ENCODE assay signal across 23 cellular contexts in the genomic region with DNA sequence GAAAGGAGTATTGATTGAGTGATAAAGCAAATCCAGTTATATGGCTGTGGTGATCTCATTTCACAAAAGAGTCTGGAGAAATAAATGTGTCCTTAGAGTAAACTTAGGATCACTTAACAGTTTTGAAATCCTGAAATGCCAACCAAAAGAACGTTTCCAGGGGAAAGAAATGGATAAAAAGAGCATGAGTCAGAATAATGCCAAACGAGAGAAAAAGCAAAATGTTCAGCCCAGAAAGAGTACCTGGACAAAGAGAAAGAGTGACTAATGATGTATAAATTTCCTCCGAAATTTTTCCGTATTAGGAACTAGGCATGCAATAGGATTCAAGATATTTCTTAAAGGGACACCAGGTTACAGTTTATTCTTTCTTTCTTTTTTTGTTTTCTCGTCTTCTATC.
"Had no signal": no experiment of that assay in that cellular context is flagged by ENCODE, and none has a peak within 500 bp of the region (broad histone marks: within the 10 kb centered on the region; RNA-seq: fewer than 3 reads in every experiment).

No MANE protein-coding gene starts in this region.

- H3K36me3 Mint-ChIP-seq: activated naive CD8-positive, alpha-beta T cell had no signal

- H3K4me3 ChIP-seq: skin epidermis, transverse colon had no signal

- H3K9me3 Mint-ChIP-seq: activated CD4-positive, alpha-beta T cell treated with anti-CD3 and anti-CD28 coated beads, Interleukin-2, amount 10 ng/mL, durations not matched to agents 24 days and 14 days had no signal

- H3K27ac ChIP-seq: brain microvascular endothelial cell, skin epidermis, transverse colon had no signal

- H3K4me1 Mint-ChIP-seq: activated B cell treated with CpG ODN at 0.5 μM for 24 hours; activated CD4-positive, alpha-beta T cell treated with anti-CD3 and anti-CD28 coated beads, Interleukin-2, amount 10 ng/mL, durations not matched to agents 24 days and 14 days; immature natural killer cell; T-helper 17 cell had no signal

- H3K27me3 Mint-ChIP-seq: activated B cell treated with CpG ODN at 0.5 μM for 24 hours; activated CD4-positive, alpha-beta T cell treated with anti-CD3 and anti-CD28 coated beads, Interleukin-2, amount 10 ng/mL, durations not matched to agents 24 days and 14 days; activated naive CD8-positive, alpha-beta T cell; natural killer cell treated with Interleukin-12 subunit alpha and Interleukin-12 subunit beta and Interleukin-15 and Interleukin-18, amount 100 ng/mL, for 72 hours; T-helper 17 cell had no signal

- DNase-seq: activated B cell treated with CpG ODN at 0.5 μM for 24 hours; activated CD4-positive, alpha-beta T cell treated with anti-CD3 and anti-CD28 coated beads, Interleukin-2, amount 10 ng/mL, durations not matched to agents 24 days and 14 days; activated CD8-positive, alpha-beta memory T cell treated with anti-CD3 and anti-CD28 coated beads, Interleukin-2, amount 50 U/mL, for 4 hours; activated CD8-positive, alpha-beta T cell treated with anti-CD3 and anti-CD28 coated beads, Interleukin-2, amount 10 ng/mL, durations not matched to agents 7 days and 5 days; activated gamma-delta T cell treated with Interleukin-2 at 50 U/mL for 16 hours; activated T-cell treated with anti-CD3 and anti-CD28 coated beads, Interleukin-2, amount 50 U/mL, for 72 hours; amniotic stem cell; brain microvascular endothelial cell; cerebellar nuclear complex; effector CD8-positive, alpha-beta T cell; foreskin melanocyte; head of caudate nucleus; immature natural killer cell; occipital lobe; stimulated activated CD4-positive, alpha-beta T cell treated with anti-CD3 and anti-CD28 coated beads, Interleukin-4, amount 100 ng/mL, for 24 hours; stimulated activated CD8-positive, alpha-beta memory T cell treated with anti-CD3 and anti-CD28 coated beads, Interleukin-4, amount 100 ng/mL, for 48 hours; stimulated activated naive CD4-positive, alpha-beta T cell treated with Interleukin-2 at 50 U/mL for 16 hours; substantia nigra; T-helper 17 cell; transverse colon had no signal

- H3K4me1 ChIP-seq: transverse colon had no signal

- H3K27ac Mint-ChIP-seq: activated B cell treated with CpG ODN at 0.5 μM for 24 hours; activated CD4-positive, alpha-beta T cell treated with anti-CD3 and anti-CD28 coated beads, Interleukin-2, amount 10 ng/mL, durations not matched to agents 24 days and 14 days; activated CD8-positive, alpha-beta T cell treated with anti-CD3 and anti-CD28 coated beads, Interleukin-2, amount 10 ng/mL, durations not matched to agents 7 days and 5 days; activated naive CD8-positive, alpha-beta T cell; activated T-cell treated with anti-CD3 and anti-CD28 coated beads, Interleukin-2, amount 50 U/mL, for 72 hours; immature natural killer cell; natural killer cell treated with Interleukin-12 subunit alpha and Interleukin-12 subunit beta and Interleukin-15 and Interleukin-18, amount 100 ng/mL, for 72 hours; T-helper 17 cell had no signal

- H3K36me3 ChIP-seq: brain microvascular endothelial cell, transverse colon had no signal

- H3K4me3 Mint-ChIP-seq: activated B cell treated with CpG ODN at 0.5 μM for 24 hours; activated CD4-positive, alpha-beta T cell treated with anti-CD3 and anti-CD28 coated beads, Interleukin-2, amount 10 ng/mL, durations not matched to agents 24 days and 14 days; activated CD8-positive, alpha-beta T cell treated with anti-CD3 and anti-CD28 coated beads, Interleukin-2, amount 10 ng/mL, durations not matched to agents 7 days and 5 days; activated naive CD8-positive, alpha-beta T cell; activated T-cell treated with anti-CD3 and anti-CD28 coated beads, Interleukin-2, amount 50 U/mL, for 72 hours; immature natural killer cell; natural killer cell treated with Interleukin-12 subunit alpha and Interleukin-12 subunit beta and Interleukin-15 and Interleukin-18, amount 100 ng/mL, for 72 hours; T-helper 17 cell had no signal

- H3K27me3 ChIP-seq: brain microvascular endothelial cell, transverse colon had no signal
